In the genomic region with DNA sequence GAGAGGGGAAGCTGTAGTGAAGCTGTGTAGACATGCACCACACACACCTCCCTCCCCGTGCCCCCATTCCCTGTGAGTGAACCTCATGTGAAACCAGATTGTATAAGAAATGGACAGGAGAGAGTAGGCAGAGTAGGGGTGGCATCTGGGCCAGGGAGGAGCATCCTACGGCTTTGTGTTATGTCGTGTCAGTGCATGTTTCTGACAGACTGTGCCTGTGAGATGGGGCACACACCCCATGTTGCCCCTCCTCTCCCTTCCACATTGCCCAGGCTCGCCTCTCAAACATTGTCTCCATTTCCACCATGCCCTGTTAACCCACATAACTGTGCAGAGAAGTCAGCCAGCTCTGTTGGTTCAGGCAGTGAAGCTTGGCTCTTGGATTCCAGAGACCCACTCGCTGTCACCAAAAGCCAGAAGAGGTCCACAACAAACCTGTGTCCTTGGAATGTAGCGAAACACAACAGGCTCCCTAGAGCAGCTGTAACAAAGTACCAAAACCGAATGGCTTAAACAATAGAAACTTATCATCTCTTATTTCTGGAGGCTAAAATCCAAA, we compare ENCODE assay signal across 16 cellular contexts. TPM values are rescaled to one million over a fixed set of nuclear protein-coding genes. Genes with fewer than 3 reads are reported as not detected.
DNase-seq lines count a peak whose midpoint lies in the region; ATAC-seq and TF ChIP-seq lines count a peak whose summit lies in the region.
"Had no signal": no experiment of that assay in that cellular context is flagged by ENCODE, and none has a peak within 500 bp of the region (broad histone marks: within the 10 kb centered on the region; RNA-seq: fewer than 3 reads in every experiment).

No MANE protein-coding gene starts in this region.

- H3K4me3 Mint-ChIP-seq in WTC11: no peak overlapping the region
- H3K4me3 Mint-ChIP-seq: CD14-positive monocyte; CD8-positive, alpha-beta T cell had no signal

- TF ChIP-seq CTCF in foreskin keratinocyte (conservative IDR thresholded peaks at IDR 0.05): no peak
- TF ChIP-seq CTCF in thoracic aorta (IDR thresholded peaks at IDR 0.05): no peak
- TF ChIP-seq CTCF in adrenal gland (IDR thresholded peaks at IDR 0.05): no peak
- no peak for TF ChIP-seq CTCF in WTC11 (IDR thresholded peaks at IDR 0.05)

- H3K27ac Mint-ChIP-seq in WTC11: no peak overlapping the region
- H3K27ac Mint-ChIP-seq: CD14-positive monocyte had no signal

- H3K36me3 Mint-ChIP-seq in WTC11: no peaks in the 10 kb centered on the region

- H3K27ac ChIP-seq in foreskin keratinocyte (no peak overlapping the region), thoracic aorta (peak overlapping the region; percentile 34 to 72), adrenal gland (no peak overlapping the region)
- H3K27ac ChIP-seq: 22Rv1, HL-60 had no signal

- H3K4me1 Mint-ChIP-seq in WTC11: no peaks in the 10 kb centered on the region
- H3K4me1 Mint-ChIP-seq: CD14-positive monocyte had no signal

- 67 to 99% (median 86%) methylated on average over 6 to 7 of the region's 7 CpGs for WGBS in adrenal gland, 4 donors

- H3K36me3 ChIP-seq in thoracic aorta (no peaks in the 10 kb centered on the region), adrenal gland (replicated peaks in 1 of 2) (no peaks in the 10 kb centered on the region)

- intact Hi-C loops in adrenal gland (cut with DNase I): no loop called here

- ATAC-seq in foreskin keratinocyte (peak; percentile 85), thoracic aorta (ENCODE audit: insufficient number of reproducible peaks, low FRiP score, low read depth) (no peak), GM21423 (IDR thresholded peaks at IDR 0.05; ENCODE audit: unreplicated experiment) (no peak), WTC11 (no peak)
- ATAC-seq: CD8-positive, alpha-beta T cell had no signal

- no peaks in the 10 kb centered on the region for H3K27me3 Mint-ChIP-seq in WTC11 (ENCODE audit: low read depth)

- H3K27me3 ChIP-seq in foreskin keratinocyte (no peaks in the 10 kb centered on the region), thoracic aorta (replicated peaks; ENCODE audit: insufficient read depth) (no peaks in the 10 kb centered on the region), adrenal gland (peaks cover 4% of the 10 kb centered on the region)

- CTCF ChIA-PET in WTC11 (lab: Charles Lee): no interaction called here

- TF ChIP-seq POLR2A in adrenal gland (IDR thresholded peaks at IDR 0.05): no peak

- DNase-seq in NCI-H2171 treated with DMSO at 0.1 percent for 48 hours (lab: John Stamatoyannopoulos, UW) (peak; percentile 16), NCI-H2171 (lab: John Stamatoyannopoulos, UW) (no peak), foreskin keratinocyte (peak; percentile 15 to 44), thoracic aorta (ENCODE audit: low spot score) (no peak), adrenal gland (no peak), superior temporal gyrus (ENCODE audit: extremely low spot score) (no peak), WTC11 (ENCODE audit: low spot score) (no peak)
- DNase-seq: CD8-positive, alpha-beta T cell; COR-L47; DND-41; GDM1; HCEC 1CT had no signal

- H3K4me3 ChIP-seq in thoracic aorta (no peak overlapping the region), adrenal gland (no peak overlapping the region)

- no peaks in the 10 kb centered on the region for H3K9me3 ChIP-seq in thoracic aorta
- H3K9me3 ChIP-seq in adrenal gland (replicated peaks in 1 of 3): no peaks in the 10 kb centered on the region

- H3K4me1 ChIP-seq in foreskin keratinocyte (no peaks in the 10 kb centered on the region), thoracic aorta (ENCODE audit: control insufficient read depth in 1 of 2, low read depth in 2 of 2) (peaks cover 0 to 21% of the 10 kb centered on the region in 2 donors), adrenal gland (replicated peaks in 1 of 2) (no peaks in the 10 kb centered on the region)

- H3K9me3 Mint-ChIP-seq in WTC11: no peaks in the 10 kb centered on the region
- H3K9me3 Mint-ChIP-seq: CD8-positive, alpha-beta T cell had no signal

- POLR2A ChIA-PET in WTC11 (lab: Charles Lee): no interaction called here

TF ChIP-seq in WTC11, 78 proteins besides CTCF, POLR2A, EP300 and RAD21 (continues in another document):
- TF ChIP-seq MXD4 (CRISPR knock-in tag; IDR thresholded peaks at IDR 0.05; ENCODE audit: borderline replicate concordance): no peak
- TF ChIP-seq, protein P1, sequence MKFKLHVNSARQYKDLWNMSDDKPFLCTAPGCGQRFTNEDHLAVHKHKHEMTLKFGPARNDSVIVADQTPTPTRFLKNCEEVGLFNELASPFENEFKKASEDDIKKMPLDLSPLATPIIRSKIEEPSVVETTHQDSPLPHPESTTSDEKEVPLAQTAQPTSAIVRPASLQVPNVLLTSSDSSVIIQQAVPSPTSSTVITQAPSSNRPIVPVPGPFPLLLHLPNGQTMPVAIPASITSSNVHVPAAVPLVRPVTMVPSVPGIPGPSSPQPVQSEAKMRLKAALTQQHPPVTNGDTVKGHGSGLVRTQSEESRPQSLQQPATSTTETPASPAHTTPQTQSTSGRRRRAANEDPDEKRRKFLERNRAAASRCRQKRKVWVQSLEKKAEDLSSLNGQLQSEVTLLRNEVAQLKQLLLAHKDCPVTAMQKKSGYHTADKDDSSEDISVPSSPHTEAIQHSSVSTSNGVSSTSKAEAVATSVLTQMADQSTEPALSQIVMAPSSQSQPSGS (CRISPR knock-in tag; IDR thresholded peaks at IDR 0.05; ENCODE audit: borderline replicate concordance, low read depth): no peak
- no peak for TF ChIP-seq ZNF423 (CRISPR knock-in tag; IDR thresholded peaks at IDR 0.05)
- TF ChIP-seq, protein P2, sequence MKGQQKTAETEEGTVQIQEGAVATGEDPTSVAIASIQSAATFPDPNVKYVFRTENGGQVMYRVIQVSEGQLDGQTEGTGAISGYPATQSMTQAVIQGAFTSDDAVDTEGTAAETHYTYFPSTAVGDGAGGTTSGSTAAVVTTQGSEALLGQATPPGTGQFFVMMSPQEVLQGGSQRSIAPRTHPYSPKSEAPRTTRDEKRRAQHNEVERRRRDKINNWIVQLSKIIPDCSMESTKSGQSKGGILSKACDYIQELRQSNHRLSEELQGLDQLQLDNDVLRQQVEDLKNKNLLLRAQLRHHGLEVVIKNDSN (CRISPR knock-in tag; IDR thresholded peaks at IDR 0.05): no peak
- TF ChIP-seq GRHL2 (CRISPR knock-in tag; IDR thresholded peaks at IDR 0.05; ENCODE audit: insufficient replicate concordance, severe bottlenecking): no peak
- TF ChIP-seq KAT7 (CRISPR knock-in tag; IDR thresholded peaks at IDR 0.05; ENCODE audit: borderline replicate concordance): no peak
- TF ChIP-seq, protein P3, sequence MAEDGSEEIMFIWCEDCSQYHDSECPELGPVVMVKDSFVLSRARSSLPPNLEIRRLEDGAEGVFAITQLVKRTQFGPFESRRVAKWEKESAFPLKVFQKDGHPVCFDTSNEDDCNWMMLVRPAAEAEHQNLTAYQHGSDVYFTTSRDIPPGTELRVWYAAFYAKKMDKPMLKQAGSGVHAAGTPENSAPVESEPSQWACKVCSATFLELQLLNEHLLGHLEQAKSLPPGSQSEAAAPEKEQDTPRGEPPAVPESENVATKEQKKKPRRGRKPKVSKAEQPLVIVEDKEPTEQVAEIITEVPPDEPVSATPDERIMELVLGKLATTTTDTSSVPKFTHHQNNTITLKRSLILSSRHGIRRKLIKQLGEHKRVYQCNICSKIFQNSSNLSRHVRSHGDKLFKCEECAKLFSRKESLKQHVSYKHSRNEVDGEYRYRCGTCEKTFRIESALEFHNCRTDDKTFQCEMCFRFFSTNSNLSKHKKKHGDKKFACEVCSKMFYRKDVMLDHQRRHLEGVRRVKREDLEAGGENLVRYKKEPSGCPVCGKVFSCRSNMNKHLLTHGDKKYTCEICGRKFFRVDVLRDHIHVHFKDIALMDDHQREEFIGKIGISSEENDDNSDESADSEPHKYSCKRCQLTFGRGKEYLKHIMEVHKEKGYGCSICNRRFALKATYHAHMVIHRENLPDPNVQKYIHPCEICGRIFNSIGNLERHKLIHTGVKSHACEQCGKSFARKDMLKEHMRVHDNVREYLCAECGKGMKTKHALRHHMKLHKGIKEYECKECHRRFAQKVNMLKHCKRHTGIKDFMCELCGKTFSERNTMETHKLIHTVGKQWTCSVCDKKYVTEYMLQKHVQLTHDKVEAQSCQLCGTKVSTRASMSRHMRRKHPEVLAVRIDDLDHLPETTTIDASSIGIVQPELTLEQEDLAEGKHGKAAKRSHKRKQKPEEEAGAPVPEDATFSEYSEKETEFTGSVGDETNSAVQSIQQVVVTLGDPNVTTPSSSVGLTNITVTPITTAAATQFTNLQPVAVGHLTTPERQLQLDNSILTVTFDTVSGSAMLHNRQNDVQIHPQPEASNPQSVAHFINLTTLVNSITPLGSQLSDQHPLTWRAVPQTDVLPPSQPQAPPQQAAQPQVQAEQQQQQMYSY (CRISPR knock-in tag; IDR thresholded peaks at IDR 0.05): no peak
- TF ChIP-seq, protein P4, sequence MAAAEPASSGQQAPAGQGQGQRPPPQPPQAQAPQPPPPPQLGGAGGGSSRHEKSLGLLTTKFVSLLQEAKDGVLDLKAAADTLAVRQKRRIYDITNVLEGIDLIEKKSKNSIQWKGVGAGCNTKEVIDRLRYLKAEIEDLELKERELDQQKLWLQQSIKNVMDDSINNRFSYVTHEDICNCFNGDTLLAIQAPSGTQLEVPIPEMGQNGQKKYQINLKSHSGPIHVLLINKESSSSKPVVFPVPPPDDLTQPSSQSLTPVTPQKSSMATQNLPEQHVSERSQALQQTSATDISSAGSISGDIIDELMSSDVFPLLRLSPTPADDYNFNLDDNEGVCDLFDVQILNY (CRISPR knock-in tag; IDR thresholded peaks at IDR 0.05): no peak
- TF ChIP-seq ATF1 (CRISPR knock-in tag; IDR thresholded peaks at IDR 0.05): no peak
- TF ChIP-seq, protein P5, sequence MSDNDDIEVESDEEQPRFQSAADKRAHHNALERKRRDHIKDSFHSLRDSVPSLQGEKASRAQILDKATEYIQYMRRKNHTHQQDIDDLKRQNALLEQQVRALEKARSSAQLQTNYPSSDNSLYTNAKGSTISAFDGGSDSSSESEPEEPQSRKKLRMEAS (CRISPR knock-in tag; IDR thresholded peaks at IDR 0.05): no peak
- no peak for TF ChIP-seq RORB (CRISPR knock-in tag; IDR thresholded peaks at IDR 0.05)
- no peak for TF ChIP-seq TP53 (CRISPR knock-in tag; IDR thresholded peaks at IDR 0.05)
- TF ChIP-seq IRF2 (CRISPR knock-in tag; IDR thresholded peaks at IDR 0.05; ENCODE audit: borderline replicate concordance, low read depth): no peak
- TF ChIP-seq JUN (CRISPR knock-in tag; IDR thresholded peaks at IDR 0.05): no peak
- TF ChIP-seq NR1H2 (CRISPR knock-in tag; IDR thresholded peaks at IDR 0.05): no peak
- TF ChIP-seq, protein P6, sequence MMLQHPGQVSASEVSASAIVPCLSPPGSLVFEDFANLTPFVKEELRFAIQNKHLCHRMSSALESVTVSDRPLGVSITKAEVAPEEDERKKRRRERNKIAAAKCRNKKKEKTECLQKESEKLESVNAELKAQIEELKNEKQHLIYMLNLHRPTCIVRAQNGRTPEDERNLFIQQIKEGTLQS (CRISPR knock-in tag; conservative IDR thresholded peaks at IDR 0.05): no peak
- TF ChIP-seq OVOL2 (CRISPR knock-in tag; IDR thresholded peaks at IDR 0.05; ENCODE audit: borderline replicate concordance): no peak

RNA-seq across cellular contexts. Expression of a gene that starts 56.1 kb away (rescaled TPM):
- total RNA-seq in foreskin keratinocyte (15.3 and 17.0 TPM in 2 replicates), thoracic aorta (10 to 100 TPM; 13.9 to 14.9 TPM), adrenal gland (10 to 100 TPM; 15.3 to 36.2 (median 16.6) TPM), WTC11 (2021) (8.2 to 10.8 TPM (median 9.6 TPM) in 3 replicates)
- polyA plus RNA-seq in foreskin keratinocyte (5.6 and 7.1 TPM in 2 replicates), adrenal gland (10 to 100 TPM in 2 of 3 donors, 1 to 10 TPM in 1; 10.0 to 17.2 (median 10.0) TPM)

Comparison
In these comparisons a context has a peak if more than half of its experiments do, and no peak if none do; other contexts are left out.
1. DNase-seq: peak in NCI-H2171 treated with DMSO at 0.1 percent for 48 hours (single experiment) and foreskin keratinocyte (2 of 2); none in NCI-H2171 (single experiment), thoracic aorta (single experiment), adrenal gland (0 of 7), superior temporal gyrus (single experiment) and WTC11 (single experiment).
2. H3K27ac ChIP-seq: peak in thoracic aorta (2 of 2); none in foreskin keratinocyte (single experiment) and adrenal gland (0 of 5).